8 cellular contexts compared by ENCODE assay signal in genomic region chr14:71320107-71320733, GRCh38. TPM values are rescaled to one million over a fixed set of nuclear protein-coding genes. Genes with fewer than 3 reads are reported as not detected.
DNase-seq lines count a peak whose midpoint lies in the region; ATAC-seq and TF ChIP-seq lines count a peak whose summit lies in the region.

TSS of gene SIPA1L1 (plus strand) at chr14:71320476.

- DNase-seq in NCI-H1694 treated with DMSO at 0.1 percent for 48 hours (lab: John Stamatoyannopoulos, UW) (peak; percentile 99), T-helper 17 cell (peak; percentile 95 to 98 (median 97)), amygdala (lab: John Stamatoyannopoulos, UW) (peak; percentile 70 to 98 (median 94)), left ventricle myocardium inferior (peak; percentile 97), prostate gland (ENCODE audit: low spot score) (peak; percentile 95)

- intact Hi-C loops in left ventricle myocardium inferior (cut with micrococcal nuclease), result no loop called here
- intact Hi-C loops in prostate gland (cut with DNase I), result loop anchor here (2.0 to 10.0 kb wide), 5 partner anchors 37 to 433 kb away; no protein-coding TSS in a partner anchor

- peak within 1 kb of the TSS; percentile 93 for H3K27ac Mint-ChIP-seq in T-helper 17 cell

- H3K9me3 ChIP-seq in T-helper 17 cell (ENCODE audit: control insufficient read depth, low read length, poor library complexity, severe bottlenecking) (no peaks in the 10 kb centered on the region), left ventricle myocardium inferior (replicated peaks) (no peaks in the 10 kb centered on the region), prostate gland (no peaks in the 10 kb centered on the region)

- ATAC-seq in HG02885 (IDR thresholded peaks at IDR 0.05; ENCODE audit: poor library complexity, unreplicated experiment) (peak; percentile 83), T-helper 17 cell (peak; percentile 86)

- 1% methylated on average over 52 of the region's 52 CpGs for WGBS in prostate gland
- 2% methylated on average over 51 of the region's 52 CpGs for WGBS in urinary bladder

- H3K36me3 Mint-ChIP-seq in T-helper 17 cell (ENCODE audit: low read depth), result peaks cover 3% of the 10 kb centered on the region

- TF ChIP-seq POLR2A in GM15510 (IDR thresholded peaks at IDR 0.05; ENCODE audit: borderline replicate concordance, extremely low read depth, insufficient read length), result peak; percentile 91
- TF ChIP-seq POLR2A in prostate gland (IDR thresholded peaks at IDR 0.05), result peak; percentile 78

- peaks cover 42% of the 10 kb centered on the region for H3K4me1 Mint-ChIP-seq in T-helper 17 cell

- peak within 1 kb of the TSS; percentile 82 for H3K4me3 ChIP-seq in left ventricle myocardium inferior
- H3K4me3 ChIP-seq in prostate gland, result peak within 1 kb of the TSS; percentile 76 to 99
- H3K4me3 ChIP-seq in urinary bladder (ENCODE audit: low read depth, low read length), result peak within 1 kb of the TSS; percentile 81

- H3K4me1 ChIP-seq in left ventricle myocardium inferior (peaks cover 37% of the 10 kb centered on the region), prostate gland (replicated peaks) (no peaks in the 10 kb centered on the region), urinary bladder (ENCODE audit: insufficient read depth) (peaks cover 2% of the 10 kb centered on the region)

- TF ChIP-seq CTCF in left ventricle myocardium inferior (IDR thresholded peaks at IDR 0.05; ENCODE audit: borderline replicate concordance), result no peak
- peak in 1 of 4 experiments; percentile 33 for TF ChIP-seq CTCF in prostate gland (IDR thresholded peaks at IDR 0.05)

- H3K27me3 ChIP-seq in left ventricle myocardium inferior (ENCODE audit: low read depth) (no peaks in the 10 kb centered on the region), prostate gland (replicated peaks; ENCODE audit: insufficient read depth) (no peaks in the 10 kb centered on the region)

- peak within 1 kb of the TSS; percentile 92 for H3K4me3 Mint-ChIP-seq in T-helper 17 cell

- H3K27me3 Mint-ChIP-seq in T-helper 17 cell, result no peaks in the 10 kb centered on the region

- H3K36me3 ChIP-seq in left ventricle myocardium inferior, result no peaks in the 10 kb centered on the region
- no peaks in the 10 kb centered on the region for H3K36me3 ChIP-seq in prostate gland
- no peaks in the 10 kb centered on the region for H3K36me3 ChIP-seq in urinary bladder (ENCODE audit: insufficient read depth)

- H3K27ac ChIP-seq in left ventricle myocardium inferior (replicated peaks) (peak within 1 kb of the TSS; percentile 93), prostate gland (peak within 1 kb of the TSS; percentile 95 to 99), urinary bladder (ENCODE audit: low read depth) (peak within 1 kb of the TSS; percentile 98)

RNA-seq across cellular contexts. Expression of gene SIPA1L1, which starts in this region (rescaled TPM):
- total RNA-seq in T-helper 17 cell (10 to 100 TPM; 47.0 to 52.3 TPM), left ventricle myocardium inferior (6.4 TPM), prostate gland (10 to 100 TPM; 11.3 to 60.9 TPM), urinary bladder (29.1 TPM)
- polyA plus RNA-seq in urinary bladder, result 13.0 TPM

Comparison
In these comparisons a context has a peak if more than half of its experiments do, and no peak if none do; other contexts are left out.
1. Peak in every context shown above with its lines: DNase-seq, ATAC-seq, H3K4me3 ChIP-seq and H3K27ac ChIP-seq.